9 cellular contexts compared by ENCODE assay signal in the genomic region with DNA sequence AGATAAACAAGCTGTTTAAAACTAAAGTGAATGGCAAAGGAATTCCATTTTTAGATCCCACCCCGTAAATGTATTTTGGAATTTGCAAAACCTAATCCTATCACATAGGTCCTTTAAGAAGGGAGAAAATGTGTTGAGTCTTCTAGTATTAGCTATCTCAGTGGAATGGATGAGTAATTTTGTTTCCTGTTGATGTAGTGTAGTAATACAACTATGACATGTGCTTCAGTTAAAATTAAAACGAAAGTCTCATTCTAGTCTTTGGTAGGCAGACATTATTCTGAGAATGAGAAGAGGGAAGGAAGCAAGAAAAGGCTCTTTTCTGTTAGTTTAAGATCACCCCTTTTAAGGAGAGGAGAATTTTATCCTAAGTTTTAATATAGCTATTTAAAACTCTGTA.
DNase-seq lines count a peak whose midpoint lies in the region; ATAC-seq, FAIRE-seq and TF ChIP-seq lines count a peak whose summit lies in the region.
"Had no signal": no experiment of that assay in that cellular context is flagged by ENCODE, and none has a peak within 500 bp of the region (broad histone marks: within the 10 kb centered on the region; RNA-seq: fewer than 3 reads in every experiment).

No MANE protein-coding gene starts in this region.

- H3K4me3 ChIP-seq in DOHH2 (ENCODE audit: low read length) (peak overlapping the region; percentile 18; the same call in 1 of the 2 replicates), cardiac fibroblast (replicated peaks in 1 of 2; ENCODE audit: low read depth in 2 of 2, low read length in 2 of 2) (no peak overlapping the region), gastrocnemius medialis (no peak overlapping the region), adrenal gland (no peak overlapping the region), GM23338 (no peak overlapping the region)

- H3K36me3 Mint-ChIP-seq in GM23338 (ENCODE audit: low read depth): no peaks in the 10 kb centered on the region

- in situ Hi-C loops in gastrocnemius medialis (cut with MboI; ENCODE audit: low sequenced_read_pairs in 4 of 4): no loop called here

- ATAC-seq in GM21390 (IDR thresholded peaks at IDR 0.05; ENCODE audit: unreplicated experiment) (peak; percentile 96), gastrocnemius medialis (peak; percentile 61 to 69), GM23338 (no peak)

- H3K27me3 ChIP-seq in DOHH2 (ENCODE audit: control insufficient read depth, low read length) (no peaks in the 10 kb centered on the region), gastrocnemius medialis (no peaks in the 10 kb centered on the region), adrenal gland (no peaks in the 10 kb centered on the region), GM23338 (ENCODE audit: insufficient read depth) (no peaks in the 10 kb centered on the region)

- DNase-seq in HTR-8/SVneo (ENCODE audit: insufficient read length, low spot score) (peak; percentile 34), cardiac fibroblast (ENCODE audit: low read depth in 2 of 2) (peak; percentile 78 to 90), gastrocnemius medialis (no peak), adrenal gland (no peak), SW480 (ENCODE audit: low spot score) (no peak), GM23338 (ENCODE audit: low spot score) (no peak)

- H3K4me3 Mint-ChIP-seq in GM23338: no peak overlapping the region

- H3K36me3 ChIP-seq in DOHH2 (ENCODE audit: control insufficient read depth, low read length) (no peaks in the 10 kb centered on the region), gastrocnemius medialis (no peaks in the 10 kb centered on the region), adrenal gland (replicated peaks in 1 of 2) (no peaks in the 10 kb centered on the region), GM23338 (ENCODE audit: insufficient read depth) (no peaks in the 10 kb centered on the region)

- H4K20me1 ChIP-seq in DOHH2 (ENCODE audit: control insufficient read depth, insufficient read depth, low read depth, low read length) (no peaks in the 10 kb centered on the region), GM23338 (replicated peaks; ENCODE audit: insufficient read depth) (no peaks in the 10 kb centered on the region)

- WGBS in adrenal gland, 4 donors: 40 to 51% (median 45%) methylated on average over 2 of the region's 2 CpGs

- H3K27ac ChIP-seq in DOHH2 (ENCODE audit: low read depth, low read length): no peak overlapping the region
- no peak overlapping the region for H3K27ac ChIP-seq in gastrocnemius medialis
- H3K27ac ChIP-seq in adrenal gland: peak overlapping the region in 1 of 5 donors; percentile 2
- H3K27ac ChIP-seq in GM23338 (ENCODE audit: low read depth): no peak overlapping the region
- H3K27ac ChIP-seq: KMS-11 had no signal

- H3K9me3 Mint-ChIP-seq in GM23338: no peaks in the 10 kb centered on the region

- H3K79me2 ChIP-seq in DOHH2 (ENCODE audit: control insufficient read depth, low read length) (no peaks in the 10 kb centered on the region), GM23338 (replicated peaks; ENCODE audit: insufficient read depth) (no peaks in the 10 kb centered on the region)

- H3K4me1 Mint-ChIP-seq in GM23338: peaks cover under 1% of the 10 kb centered on the region; the same call in 2 of the 3 replicates

- H3K27ac Mint-ChIP-seq in GM23338: no peak overlapping the region

- peaks cover 11% of the 10 kb centered on the region for H3K4me1 ChIP-seq in DOHH2 (ENCODE audit: control insufficient read depth, low read length)
- no peaks in the 10 kb centered on the region for H3K4me1 ChIP-seq in gastrocnemius medialis
- H3K4me1 ChIP-seq in adrenal gland (replicated peaks in 1 of 2): peaks cover 0 to 6% of the 10 kb centered on the region in 2 donors
- no peaks in the 10 kb centered on the region; the same call in 1 of the 2 replicates for H3K4me1 ChIP-seq in GM23338 (ENCODE audit: insufficient read depth)

- TF ChIP-seq CTCF in DOHH2 (IDR thresholded peaks at IDR 0.05; ENCODE audit: low read depth, low read length, poor library complexity, severe bottlenecking) (no peak), cardiac fibroblast (IDR thresholded peaks at IDR 0.05; ENCODE audit: low read depth, low read length) (no peak), gastrocnemius medialis (IDR thresholded peaks at IDR 0.05 in 4 of 5, conservative IDR thresholded peaks at IDR 0.05 in 1 of 5) (no peak), adrenal gland (IDR thresholded peaks at IDR 0.05) (no peak), GM23338 (conservative IDR thresholded peaks at IDR 0.05; ENCODE audit: low read depth in 2 of 2) (no peak)

- H3K4me2 ChIP-seq in DOHH2 (ENCODE audit: low read length) (peak overlapping the region; percentile 41), GM23338 (no peak overlapping the region)
- H3K4me2 ChIP-seq: KMS-11 had no signal

- H2AFZ ChIP-seq in GM23338: no peak overlapping the region

- no peaks in the 10 kb centered on the region for H3K27me3 Mint-ChIP-seq in GM23338 (ENCODE audit: insufficient read depth, low read depth, poor library complexity)

- H3K9me2 ChIP-seq in DOHH2 (replicated peaks; ENCODE audit: control insufficient read depth, low read length) (no peaks in the 10 kb centered on the region), GM23338 (ENCODE audit: insufficient read depth) (no peaks in the 10 kb centered on the region)

- intact Hi-C loops in gastrocnemius medialis (cut with DNase I; ENCODE audit: low total_unique reads) (no loop called here), adrenal gland (cut with DNase I) (no loop called here)

- no peak for FAIRE-seq in HTR-8/SVneo (lab: Jason Lieb, UNC)

- TF ChIP-seq POLR2A in gastrocnemius medialis (IDR thresholded peaks at IDR 0.05): no peak
- TF ChIP-seq POLR2A in adrenal gland (IDR thresholded peaks at IDR 0.05): no peak

- H3F3A ChIP-seq in DOHH2 (ENCODE audit: control insufficient read depth, insufficient read depth) (no peaks in the 10 kb centered on the region), GM23338 (replicated peaks; ENCODE audit: low read depth) (no peaks in the 10 kb centered on the region)

- H3K9me3 ChIP-seq in DOHH2 (ENCODE audit: control insufficient read depth, insufficient read depth, low read length) (no peaks in the 10 kb centered on the region), gastrocnemius medialis (no peaks in the 10 kb centered on the region), adrenal gland (replicated peaks in 1 of 3) (no peaks in the 10 kb centered on the region)

TF ChIP-seq in GM23338, 12 proteins besides CTCF, POLR2A, EP300 and RAD21 (continues in another document):
- TF ChIP-seq, protein P1, sequence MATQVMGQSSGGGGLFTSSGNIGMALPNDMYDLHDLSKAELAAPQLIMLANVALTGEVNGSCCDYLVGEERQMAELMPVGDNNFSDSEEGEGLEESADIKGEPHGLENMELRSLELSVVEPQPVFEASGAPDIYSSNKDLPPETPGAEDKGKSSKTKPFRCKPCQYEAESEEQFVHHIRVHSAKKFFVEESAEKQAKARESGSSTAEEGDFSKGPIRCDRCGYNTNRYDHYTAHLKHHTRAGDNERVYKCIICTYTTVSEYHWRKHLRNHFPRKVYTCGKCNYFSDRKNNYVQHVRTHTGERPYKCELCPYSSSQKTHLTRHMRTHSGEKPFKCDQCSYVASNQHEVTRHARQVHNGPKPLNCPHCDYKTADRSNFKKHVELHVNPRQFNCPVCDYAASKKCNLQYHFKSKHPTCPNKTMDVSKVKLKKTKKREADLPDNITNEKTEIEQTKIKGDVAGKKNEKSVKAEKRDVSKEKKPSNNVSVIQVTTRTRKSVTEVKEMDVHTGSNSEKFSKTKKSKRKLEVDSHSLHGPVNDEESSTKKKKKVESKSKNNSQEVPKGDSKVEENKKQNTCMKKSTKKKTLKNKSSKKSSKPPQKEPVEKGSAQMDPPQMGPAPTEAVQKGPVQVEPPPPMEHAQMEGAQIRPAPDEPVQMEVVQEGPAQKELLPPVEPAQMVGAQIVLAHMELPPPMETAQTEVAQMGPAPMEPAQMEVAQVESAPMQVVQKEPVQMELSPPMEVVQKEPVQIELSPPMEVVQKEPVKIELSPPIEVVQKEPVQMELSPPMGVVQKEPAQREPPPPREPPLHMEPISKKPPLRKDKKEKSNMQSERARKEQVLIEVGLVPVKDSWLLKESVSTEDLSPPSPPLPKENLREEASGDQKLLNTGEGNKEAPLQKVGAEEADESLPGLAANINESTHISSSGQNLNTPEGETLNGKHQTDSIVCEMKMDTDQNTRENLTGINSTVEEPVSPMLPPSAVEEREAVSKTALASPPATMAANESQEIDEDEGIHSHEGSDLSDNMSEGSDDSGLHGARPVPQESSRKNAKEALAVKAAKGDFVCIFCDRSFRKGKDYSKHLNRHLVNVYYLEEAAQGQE (IDR thresholded peaks at IDR 0.05; ENCODE audit: unreplicated experiment): no peak
- TF ChIP-seq STAT1 (IDR thresholded peaks at IDR 0.05; ENCODE audit: unreplicated experiment) (no peak), ZNF114 (CRISPR knock-in tag; IDR thresholded peaks at IDR 0.05) (no peak), CREB1 (CRISPR knock-in tag; IDR thresholded peaks at IDR 0.05; ENCODE audit: low read depth) (no peak), EZH2phosphoT487 (IDR thresholded peaks at IDR 0.05; ENCODE audit: unreplicated experiment) (no peak), JUNB (IDR thresholded peaks at IDR 0.05; ENCODE audit: unreplicated experiment) (no peak)

Comparison
In these comparisons a context has a peak if more than half of its experiments do, and no peak if none do; other contexts are left out.
1. DNase-seq: peak in HTR-8/SVneo (single experiment) and cardiac fibroblast (2 of 2); none in gastrocnemius medialis (0 of 2), adrenal gland (0 of 7), SW480 (single experiment) and GM23338 (single experiment).